1 cellular context compared by ENCODE assay signal in the genomic region with DNA sequence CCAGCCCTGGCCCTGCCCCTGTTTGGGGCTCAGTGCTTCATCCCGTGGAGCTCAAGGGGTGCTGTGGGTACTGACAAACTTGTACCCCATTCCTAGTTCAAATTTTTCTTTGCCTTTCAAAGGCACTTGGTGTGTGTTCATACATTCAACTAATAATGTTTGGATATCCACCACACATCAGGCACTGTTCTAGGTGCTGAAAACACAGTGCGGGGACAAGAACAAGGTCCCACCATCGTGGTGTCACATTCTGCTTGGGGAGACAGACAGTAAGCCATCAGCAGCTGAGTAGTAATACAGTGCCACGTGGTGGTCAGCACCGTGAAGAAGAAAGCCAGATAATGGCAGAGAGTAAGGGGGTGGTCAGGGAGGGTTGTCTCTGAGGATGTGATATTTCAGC.
TF ChIP-seq lines count a peak whose summit lies in the region.

No MANE protein-coding gene starts in this region.

TF ChIP-seq in HepG2, 621 proteins besides CTCF, POLR2A, EP300 and RAD21:
- TF ChIP-seq, protein P1, sequence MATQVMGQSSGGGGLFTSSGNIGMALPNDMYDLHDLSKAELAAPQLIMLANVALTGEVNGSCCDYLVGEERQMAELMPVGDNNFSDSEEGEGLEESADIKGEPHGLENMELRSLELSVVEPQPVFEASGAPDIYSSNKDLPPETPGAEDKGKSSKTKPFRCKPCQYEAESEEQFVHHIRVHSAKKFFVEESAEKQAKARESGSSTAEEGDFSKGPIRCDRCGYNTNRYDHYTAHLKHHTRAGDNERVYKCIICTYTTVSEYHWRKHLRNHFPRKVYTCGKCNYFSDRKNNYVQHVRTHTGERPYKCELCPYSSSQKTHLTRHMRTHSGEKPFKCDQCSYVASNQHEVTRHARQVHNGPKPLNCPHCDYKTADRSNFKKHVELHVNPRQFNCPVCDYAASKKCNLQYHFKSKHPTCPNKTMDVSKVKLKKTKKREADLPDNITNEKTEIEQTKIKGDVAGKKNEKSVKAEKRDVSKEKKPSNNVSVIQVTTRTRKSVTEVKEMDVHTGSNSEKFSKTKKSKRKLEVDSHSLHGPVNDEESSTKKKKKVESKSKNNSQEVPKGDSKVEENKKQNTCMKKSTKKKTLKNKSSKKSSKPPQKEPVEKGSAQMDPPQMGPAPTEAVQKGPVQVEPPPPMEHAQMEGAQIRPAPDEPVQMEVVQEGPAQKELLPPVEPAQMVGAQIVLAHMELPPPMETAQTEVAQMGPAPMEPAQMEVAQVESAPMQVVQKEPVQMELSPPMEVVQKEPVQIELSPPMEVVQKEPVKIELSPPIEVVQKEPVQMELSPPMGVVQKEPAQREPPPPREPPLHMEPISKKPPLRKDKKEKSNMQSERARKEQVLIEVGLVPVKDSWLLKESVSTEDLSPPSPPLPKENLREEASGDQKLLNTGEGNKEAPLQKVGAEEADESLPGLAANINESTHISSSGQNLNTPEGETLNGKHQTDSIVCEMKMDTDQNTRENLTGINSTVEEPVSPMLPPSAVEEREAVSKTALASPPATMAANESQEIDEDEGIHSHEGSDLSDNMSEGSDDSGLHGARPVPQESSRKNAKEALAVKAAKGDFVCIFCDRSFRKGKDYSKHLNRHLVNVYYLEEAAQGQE (IDR thresholded peaks at IDR 0.05; ENCODE audit: borderline replicate concordance in 1 of 2, low read depth in 1 of 2, low read length in 2 of 2): peak in 1 of 2 experiments; percentile 74; a peak in 2 of 4 replicates
- TF ChIP-seq MIER2 (CRISPR knock-in tag; IDR thresholded peaks at IDR 0.05): 0 out of 2 replicates have a peak, but pooled peaks have one; percentile 29
- no peak for TF ChIP-seq FIP1L1 (IDR thresholded peaks at IDR 0.05; ENCODE audit: borderline replicate concordance, insufficient read depth, low read depth, low read length)
